ENCODE assay signal across 8 cellular contexts in genomic region chr10:23293145-23293724, GRCh38. TPM values are rescaled to one million over a fixed set of nuclear protein-coding genes. Genes with fewer than 3 reads are reported as not detected.
DNase-seq lines count a peak whose midpoint lies in the region; ATAC-seq, FAIRE-seq and TF ChIP-seq lines count a peak whose summit lies in the region.

No MANE protein-coding gene starts in this region.

- H3K4me2 ChIP-seq in endothelial cell of umbilical vein (ENCODE audit: insufficient read depth, low read length): no peak overlapping the region

- H3K27me3 ChIP-seq in endothelial cell of umbilical vein (ENCODE audit: control insufficient read depth in 2 of 2, insufficient read depth in 2 of 2, low read length in 2 of 2) (no peaks in the 10 kb centered on the region), uterus (no peaks in the 10 kb centered on the region)

- no peaks in the 10 kb centered on the region for H3K36me3 ChIP-seq in endothelial cell of umbilical vein (ENCODE audit: control insufficient read depth in 2 of 2, extremely low read depth in 1 of 2, insufficient read depth in 2 of 2, low read length in 2 of 2)
- H3K36me3 ChIP-seq in uterus: no peaks in the 10 kb centered on the region

- peak; percentile 34 to 75 for DNase-seq in NCI-H524 (lab: John Stamatoyannopoulos, UW)
- DNase-seq in NCI-H524 treated with DMSO at 0.1 percent for 48 hours (lab: John Stamatoyannopoulos, UW): no peak
- peak; percentile 46 for DNase-seq in Jurkat, Clone E6-1 (ENCODE audit: low read depth, low spot score)
- DNase-seq in SHP77 (lab: John Stamatoyannopoulos, UW): peak; percentile 43 to 57
- DNase-seq in endothelial cell of umbilical vein (ENCODE audit: low read depth, low spot score): peak; percentile 33
- DNase-seq in pons (ENCODE audit: low spot score): peak; percentile 82
- DNase-seq in uterus: no peak

- H3K9me3 ChIP-seq in endothelial cell of umbilical vein (replicated peaks; ENCODE audit: control insufficient read depth, insufficient read depth, low read length): no peaks in the 10 kb centered on the region
- no peaks in the 10 kb centered on the region for H3K9me3 ChIP-seq in uterus

- dilution Hi-C loops in endothelial cell of umbilical vein (cut with MboI; ENCODE audit: extremely low pct_ligation_motif_present, low sequenced_read_pairs): no loop called here

- no peak overlapping the region for H3K27ac ChIP-seq in endothelial cell of umbilical vein (ENCODE audit: insufficient read depth, low read depth, low read length)
- H3K27ac ChIP-seq in uterus: no peak overlapping the region

- BruUV-seq in endothelial cell of umbilical vein (replicated peaks; lab: Mats Ljungman, UMichigan): no TSS peak

- peak; percentile 96 for ATAC-seq in GM21576 (IDR thresholded peaks at IDR 0.05; ENCODE audit: unreplicated experiment)

- no peak overlapping the region for H2AFZ ChIP-seq in endothelial cell of umbilical vein (ENCODE audit: low read depth, low read length)

- FAIRE-seq in endothelial cell of umbilical vein (lab: Jason Lieb, UNC): peak; percentile 46

- POLR2A ChIA-PET in endothelial cell of umbilical vein (lab: Charles Lee): no interaction called here

- H3K79me2 ChIP-seq in endothelial cell of umbilical vein (ENCODE audit: control insufficient read depth, insufficient read depth, low read length): no peaks in the 10 kb centered on the region

- intact Hi-C loops in endothelial cell of umbilical vein (cut with micrococcal nuclease): loop anchor here (2.0 to 5.0 kb wide), 3 partner anchors 134 to 904 kb away; no protein-coding TSS in a partner anchor
- intact Hi-C loops in uterus (cut with DNase I; ENCODE audit: low total_unique reads): no loop called here

- no peak for TF ChIP-seq POLR2A in endothelial cell of umbilical vein (IDR thresholded peaks at IDR 0.05; ENCODE audit: low read depth, low read length)
- no peak for TF ChIP-seq POLR2A in uterus (IDR thresholded peaks at IDR 0.05)

- no peak overlapping the region for H3K9ac ChIP-seq in endothelial cell of umbilical vein (replicated peaks; ENCODE audit: extremely low read depth, insufficient read depth, low read length)

- H3K4me3 ChIP-seq in Jurkat, Clone E6-1 (ENCODE audit: low read length): no peak overlapping the region
- H3K4me3 ChIP-seq in endothelial cell of umbilical vein (replicated peaks in 1 of 3; ENCODE audit: insufficient read depth in 1 of 3, low read depth in 1 of 3, low read length in 3 of 3) (no peak overlapping the region), uterus (no peak overlapping the region)

- no peaks in the 10 kb centered on the region for H3K9me1 ChIP-seq in endothelial cell of umbilical vein (replicated peaks; ENCODE audit: control insufficient read depth, extremely low read depth, insufficient read depth, low read length)

- H3K4me1 ChIP-seq in endothelial cell of umbilical vein (ENCODE audit: control insufficient read depth, extremely low read depth, insufficient read depth, low read length) (no peaks in the 10 kb centered on the region), uterus (no peaks in the 10 kb centered on the region)

- H4K20me1 ChIP-seq in endothelial cell of umbilical vein (replicated peaks; ENCODE audit: control insufficient read depth, extremely low read depth, insufficient read depth, low read length): no peaks in the 10 kb centered on the region

- TF ChIP-seq CTCF in endothelial cell of umbilical vein (IDR thresholded peaks at IDR 0.05; ENCODE audit: extremely low read depth in 1 of 2, insufficient read depth in 1 of 2, low read depth in 1 of 2, low read length in 2 of 2) (peak; percentile 49 to 50), uterus (IDR thresholded peaks at IDR 0.05) (no peak)

- CTCF ChIA-PET in endothelial cell of umbilical vein (lab: Charles Lee): interaction anchor here (0.6 to 7.1 kb wide), 5 partner anchors 10 to 1226 kb away, joined by 3 to 60 read pairs (median 3); no protein-coding TSS in a partner anchor

TF ChIP-seq in endothelial cell of umbilical vein, 7 proteins besides CTCF, POLR2A, EP300 and RAD21:
- TF ChIP-seq EZH2 (IDR thresholded peaks at IDR 0.05; ENCODE audit: borderline replicate concordance, low read depth, low read length, severe bottlenecking) (no peak), POLR2AphosphoS5 (IDR thresholded peaks at IDR 0.05; ENCODE audit: insufficient read depth, low read depth, low read length) (no peak), GATA2 (IDR thresholded peaks at IDR 0.05; ENCODE audit: insufficient read depth, insufficient read length, low read depth, low read length) (no peak), JUN (IDR thresholded peaks at IDR 0.05; ENCODE audit: borderline replicate concordance, insufficient read depth, insufficient read length, low read depth) (no peak), MAX (IDR thresholded peaks at IDR 0.05; ENCODE audit: insufficient read depth, insufficient read length) (no peak), MYC (IDR thresholded peaks at IDR 0.05; ENCODE audit: low read depth, low read length) (no peak), FOS (IDR thresholded peaks at IDR 0.05; ENCODE audit: borderline replicate concordance, insufficient read depth, low read length) (no peak)

RNA-seq across cellular contexts. Expression of gene C10orf67, which starts 51.4 kb away (rescaled TPM):
- polyA plus RNA-seq in Jurkat, Clone E6-1 (2012; ENCODE audit: insufficient read depth, insufficient read length): not detected
- total RNA-seq in endothelial cell of umbilical vein: not detected in 2 replicates
- not detected in 2 replicates for polyA plus RNA-seq in endothelial cell of umbilical vein
- not detected in 2 replicates for polyA plus RNA-seq in endothelial cell of umbilical vein (2011; cell fraction: cytosol; rRNA removed)
- polyA plus RNA-seq in endothelial cell of umbilical vein (2011; cell fraction: nucleus; rRNA removed): not detected in 2 replicates
- not detected in 2 replicates for polyA plus RNA-seq in endothelial cell of umbilical vein (2012)
- polyA minus RNA-seq in endothelial cell of umbilical vein: not detected in 2 replicates
- polyA minus RNA-seq in endothelial cell of umbilical vein (2011; cell fraction: cytosol; rRNA and poly(A)+ RNA removed): not detected
- not detected in 2 replicates for polyA minus RNA-seq in endothelial cell of umbilical vein (2011; cell fraction: nucleus; rRNA and poly(A)+ RNA removed)
- total RNA-seq in uterus: under 1 TPM in 1 of 4 donors, not detected in 3; 0.21 TPM

Comparison
In these comparisons a context has a peak if more than half of its experiments do, and no peak if none do; other contexts are left out.
1. DNase-seq: peak in NCI-H524 (2 of 2), Jurkat, Clone E6-1 (single experiment), SHP77 (2 of 2), endothelial cell of umbilical vein (single experiment) and pons (single experiment); none in NCI-H524 treated with DMSO at 0.1 percent for 48 hours (single experiment) and uterus (0 of 2).
2. CTCF ChIP-seq: peak in endothelial cell of umbilical vein (2 of 2); none in uterus (0 of 4).